Comparison of ENCODE assay signal across 1 cellular context in the genomic region with DNA sequence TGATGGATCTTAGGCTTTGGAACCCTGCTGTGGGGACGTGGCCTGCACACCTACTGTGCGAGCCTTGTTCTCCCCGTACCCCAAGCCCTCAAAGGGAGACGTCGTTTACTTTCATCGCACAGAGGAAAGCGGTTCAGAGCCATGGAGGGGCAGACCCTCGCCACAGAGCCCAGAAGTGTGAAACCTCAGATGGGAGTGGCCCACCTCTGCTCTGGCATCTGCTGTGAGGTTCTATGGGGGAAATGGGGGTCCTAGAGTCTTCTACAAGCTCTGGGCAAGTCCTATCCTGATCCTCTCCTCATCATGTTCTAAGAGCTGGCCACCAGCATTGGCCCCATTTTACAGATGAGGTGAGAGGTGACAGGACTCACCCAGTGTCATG.
TF ChIP-seq lines count a peak whose summit lies in the region.

No MANE protein-coding gene starts in this region.

TF ChIP-seq in IMR-90, 13 proteins besides CTCF, POLR2A, EP300 and RAD21 (continued from another document):
- TF ChIP-seq, protein P1, sequence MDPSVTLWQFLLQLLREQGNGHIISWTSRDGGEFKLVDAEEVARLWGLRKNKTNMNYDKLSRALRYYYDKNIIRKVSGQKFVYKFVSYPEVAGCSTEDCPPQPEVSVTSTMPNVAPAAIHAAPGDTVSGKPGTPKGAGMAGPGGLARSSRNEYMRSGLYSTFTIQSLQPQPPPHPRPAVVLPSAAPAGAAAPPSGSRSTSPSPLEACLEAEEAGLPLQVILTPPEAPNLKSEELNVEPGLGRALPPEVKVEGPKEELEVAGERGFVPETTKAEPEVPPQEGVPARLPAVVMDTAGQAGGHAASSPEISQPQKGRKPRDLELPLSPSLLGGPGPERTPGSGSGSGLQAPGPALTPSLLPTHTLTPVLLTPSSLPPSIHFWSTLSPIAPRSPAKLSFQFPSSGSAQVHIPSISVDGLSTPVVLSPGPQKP (IDR thresholded peaks at IDR 0.05; ENCODE audit: borderline replicate concordance, low read depth, low read length): no peak
- TF ChIP-seq FOS (IDR thresholded peaks at IDR 0.05; ENCODE audit: low read depth, low read length) (no peak), RCOR1 (IDR thresholded peaks at IDR 0.05; ENCODE audit: insufficient replicate concordance, low read length) (no peak), SMC3 (IDR thresholded peaks at IDR 0.05; ENCODE audit: low read depth, low read length) (no peak), MAZ (IDR thresholded peaks at IDR 0.05; ENCODE audit: borderline replicate concordance, low read depth, low read length) (no peak), CHD1 (IDR thresholded peaks at IDR 0.05; ENCODE audit: low read depth, low read length) (no peak), MXI1 (IDR thresholded peaks at IDR 0.05; ENCODE audit: borderline replicate concordance, low read depth, low read length) (no peak), NFE2L2 (IDR thresholded peaks at IDR 0.05; ENCODE audit: low read depth, low read length) (no peak), CEBPB (IDR thresholded peaks at IDR 0.05; ENCODE audit: low read depth, low read length) (no peak), RFX5 (IDR thresholded peaks at IDR 0.05; ENCODE audit: low read depth, low read length) (no peak)
- TF ChIP-seq, protein P2, sequence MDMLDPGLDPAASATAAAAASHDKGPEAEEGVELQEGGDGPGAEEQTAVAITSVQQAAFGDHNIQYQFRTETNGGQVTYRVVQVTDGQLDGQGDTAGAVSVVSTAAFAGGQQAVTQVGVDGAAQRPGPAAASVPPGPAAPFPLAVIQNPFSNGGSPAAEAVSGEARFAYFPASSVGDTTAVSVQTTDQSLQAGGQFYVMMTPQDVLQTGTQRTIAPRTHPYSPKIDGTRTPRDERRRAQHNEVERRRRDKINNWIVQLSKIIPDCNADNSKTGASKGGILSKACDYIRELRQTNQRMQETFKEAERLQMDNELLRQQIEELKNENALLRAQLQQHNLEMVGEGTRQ (IDR thresholded peaks at IDR 0.05; ENCODE audit: low read depth, low read length): no peak
